ENCODE assay signal across 8 cellular contexts in the genomic region with DNA sequence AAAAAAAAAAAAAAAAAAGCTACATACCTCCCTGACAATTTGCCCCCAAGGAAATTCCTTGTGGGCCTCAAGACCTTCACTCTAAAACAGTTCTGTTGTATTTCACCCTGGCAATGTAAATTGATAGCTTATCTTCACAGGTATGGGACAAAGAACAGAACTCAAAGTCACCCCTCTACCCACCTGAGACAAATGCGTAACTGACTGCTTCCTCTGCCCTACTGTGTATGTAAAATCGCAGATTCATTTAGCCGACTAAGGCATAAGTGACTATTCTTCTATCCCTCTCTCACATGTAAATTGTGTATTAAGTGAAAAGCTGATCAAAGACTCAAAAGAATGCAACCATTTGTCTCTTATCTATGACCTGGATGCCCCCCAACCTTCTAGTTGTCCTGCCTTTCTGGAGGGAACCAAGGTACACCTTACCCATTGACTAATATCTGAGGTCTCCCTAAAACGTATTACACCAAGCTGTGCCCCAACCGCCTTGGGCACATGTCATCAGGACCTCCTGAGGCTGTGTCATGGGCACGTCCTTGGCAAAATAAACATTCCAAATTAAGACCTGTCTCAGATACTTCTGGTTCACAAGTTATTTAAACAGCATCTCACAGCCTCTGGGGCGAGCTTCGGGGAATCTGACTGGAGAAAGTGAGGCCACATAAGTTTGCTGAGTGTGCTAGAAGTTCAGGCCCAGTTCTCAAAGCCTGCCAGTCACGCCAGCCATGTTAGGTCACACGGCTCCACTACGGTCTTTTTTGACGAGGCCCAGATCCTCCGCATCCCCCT. TPM values are rescaled to one million over a fixed set of nuclear protein-coding genes. Genes with fewer than 3 reads are reported as not detected.
DNase-seq lines count a peak whose midpoint lies in the region; ATAC-seq and TF ChIP-seq lines count a peak whose summit lies in the region.

No MANE protein-coding gene starts in this region.

- peak overlapping the region; percentile 99 for H3K4ac ChIP-seq in trophoblast cell (ENCODE audit: low read depth, low read length)

- H3K14ac ChIP-seq in trophoblast cell (ENCODE audit: low read length) = peak overlapping the region; percentile 97

- H3K9ac ChIP-seq in trophoblast cell (ENCODE audit: low read length) = peak overlapping the region; percentile 73

- H3K4me1 ChIP-seq in esophagus squamous epithelium (peaks cover 20 to 61% (median 33%) of the 10 kb centered on the region in 3 donors), trophoblast cell (ENCODE audit: control insufficient read depth in 1 of 2, insufficient read depth in 2 of 2, low read length in 2 of 2) (peaks cover 5 to 12% of the 10 kb centered on the region in 2 experiments)

- no peak for TF ChIP-seq POLR2A in esophagus squamous epithelium (IDR thresholded peaks at IDR 0.05)

- no peak for TF ChIP-seq CTCF in esophagus squamous epithelium (IDR thresholded peaks at IDR 0.05)

- peak overlapping the region; percentile 94 for H2BK120ac ChIP-seq in trophoblast cell (ENCODE audit: insufficient read depth, low read length, poor library complexity)

- H3K18ac ChIP-seq in trophoblast cell (ENCODE audit: low read length) = peak overlapping the region; percentile 98

- H3K79me1 ChIP-seq in trophoblast cell (ENCODE audit: low read length) = peaks cover 9% of the 10 kb centered on the region

- H2AFZ ChIP-seq in trophoblast cell (ENCODE audit: insufficient read depth, low read length, poor library complexity) = peak overlapping the region; percentile 84

- peak overlapping the region; percentile 83 for H2AK5ac ChIP-seq in trophoblast cell (ENCODE audit: low read length)

- H3K9me3 ChIP-seq in esophagus squamous epithelium (no peaks in the 10 kb centered on the region), trophoblast cell (ENCODE audit: insufficient read depth, low read depth, low read length) (no peaks in the 10 kb centered on the region)

- no peak overlapping the region for H2BK12ac ChIP-seq in trophoblast cell (ENCODE audit: low read length)

- H4K8ac ChIP-seq in trophoblast cell (ENCODE audit: low read depth, low read length) = peak overlapping the region; percentile 92

- H4K12ac ChIP-seq in trophoblast cell (ENCODE audit: low read depth, low read length) = peak overlapping the region; percentile 95

- H4K91ac ChIP-seq in trophoblast cell (ENCODE audit: low read depth, low read length) = peak overlapping the region; percentile 93

- intact Hi-C loops in esophagus squamous epithelium (cut with DNase I) = no loop called here

- no peaks in the 10 kb centered on the region for H3K27me3 ChIP-seq in esophagus squamous epithelium
- H3K27me3 ChIP-seq in trophoblast cell (ENCODE audit: insufficient read depth, low read length) = no peaks in the 10 kb centered on the region

- peak overlapping the region; percentile 66 for H3K4me2 ChIP-seq in trophoblast cell (ENCODE audit: low read length)

- ATAC-seq in HG02885 (IDR thresholded peaks at IDR 0.05; ENCODE audit: poor library complexity, unreplicated experiment) = peak; percentile 8

- H3K27ac ChIP-seq in esophagus squamous epithelium = peak overlapping the region; percentile 93 to 99 (median 99)
- H3K27ac ChIP-seq in trophoblast cell (ENCODE audit: low read depth, low read length) = peak overlapping the region; percentile 62

- DNase-seq in NOMO-1 (lab: John Stamatoyannopoulos, UW; ENCODE audit: unreplicated experiment in 2 of 2) (peak; percentile 42 to 64), NOMO-1 treated with DMSO at 0.1 percent for 48 hours (lab: John Stamatoyannopoulos, UW; ENCODE audit: unreplicated experiment) (no peak), SW480 (ENCODE audit: low spot score) (peak; percentile 29), esophagus squamous epithelium (lab: John Stamatoyannopoulos, UW) (no peak), trophoblast cell (peak; percentile 12 to 34), KG1 (lab: John Stamatoyannopoulos, UW) (no peak), AG08396 (ENCODE audit: low spot score) (no peak)

- H3K4me3 ChIP-seq in esophagus squamous epithelium (peak overlapping the region; percentile 61 to 90 (median 84)), trophoblast cell (ENCODE audit: low read depth, low read length) (peak overlapping the region; percentile 84)

- H3K36me3 ChIP-seq in esophagus squamous epithelium = peaks cover 0 to 11% (median 0%) of the 10 kb centered on the region in 3 donors
- H3K36me3 ChIP-seq in trophoblast cell (ENCODE audit: control insufficient read depth in 1 of 2, insufficient read depth in 2 of 2, low read length in 2 of 2) = peaks cover 2 to 3% of the 10 kb centered on the region in 2 experiments

- 7 to 27% methylated on average over 5 to 13 of the region's 13 CpGs for WGBS in esophagus squamous epithelium, 2 donors
- no CpG with 5 or more reads among the region's 13 CpGs for WGBS in trophoblast cell (ENCODE audit: extremely low coverage, insufficient coverage, insufficient read length)

- peak overlapping the region; percentile 90 for H2BK5ac ChIP-seq in trophoblast cell (ENCODE audit: low read depth, low read length, poor library complexity)

- no peak overlapping the region for H3K23ac ChIP-seq in trophoblast cell (ENCODE audit: low read length)

- H3K79me2 ChIP-seq in trophoblast cell (ENCODE audit: control insufficient read depth, insufficient read depth, low read length, poor library complexity) = peaks cover 21% of the 10 kb centered on the region

RNA-seq across cellular contexts. Expression of a gene that starts 1.0 kb away (rescaled TPM):
- 100 to 1,000 TPM; 141 to 174 (median 150) TPM for total RNA-seq in esophagus squamous epithelium
- 705 and 741 TPM in 2 replicates for polyA plus RNA-seq in trophoblast cell (2013)

Comparison
In these comparisons a context has a peak if more than half of its experiments do, and no peak if none do; other contexts are left out.
1. DNase-seq: peak in NOMO-1 (2 of 2), SW480 (single experiment) and trophoblast cell (2 of 2); none in NOMO-1 treated with DMSO at 0.1 percent for 48 hours (single experiment), esophagus squamous epithelium (single experiment), KG1 (single experiment) and AG08396 (single experiment).